Comparison of ENCODE assay signal across 11 cellular contexts in genomic region chr7:88801046-88801445, GRCh38. TPM values are rescaled to one million over a fixed set of nuclear protein-coding genes. Genes with fewer than 3 reads are reported as not detected.
"Had no signal": no experiment of that assay in that cellular context is flagged by ENCODE, and none has a peak within 500 bp of the region (broad histone marks: within the 10 kb centered on the region; RNA-seq: fewer than 3 reads in every experiment).

No MANE protein-coding gene starts in this region.

- H3K36me3 Mint-ChIP-seq: IgD-negative memory B cell had no signal

- DNase-seq: GOT3, H7, HFFc6, KBM-7 had no signal

- H3K9me3 Mint-ChIP-seq: IgD-negative memory B cell had no signal

- H3K27ac ChIP-seq: HL-60 had no signal

- ATAC-seq: HCT116, HepG2 had no signal

- H3K4me3 Mint-ChIP-seq: HFFc6, IgD-negative memory B cell had no signal

- H3K27ac Mint-ChIP-seq: HFFc6, IgD-negative memory B cell had no signal

- H3K4me1 Mint-ChIP-seq: IgD-negative memory B cell had no signal

- H3K36me3 ChIP-seq: HAP-1 had no signal

- H3K4me1 ChIP-seq: HAP-1 had no signal

- H3K4me3 ChIP-seq: HAP-1 had no signal

- H3K27me3 Mint-ChIP-seq: IgD-negative memory B cell had no signal

- H3K9me3 ChIP-seq: HAP-1 had no signal

RNA-seq across cellular contexts. Expression of gene TEX47, which starts 5.5 kb away (rescaled TPM):
- total RNA-seq: H4, H7, HepG2, HFFc6, HT1080 had no signal

RNA-seq across cellular contexts. Expression of gene ZNF804B, which starts 41.5 kb away (rescaled TPM):
- total RNA-seq: H7, HepG2, HFFc6, HT1080 had no signal
